In genomic region chr14:21071225-21072041, GRCh38 we compare ENCODE assay signal across 1 cellular context.
TF ChIP-seq lines count a peak whose summit lies in the region.

No MANE protein-coding gene starts in this region.

TF ChIP-seq in HepG2, 621 proteins besides CTCF, POLR2A, EP300 and RAD21 (continued from another document):
- TF ChIP-seq, protein P1, sequence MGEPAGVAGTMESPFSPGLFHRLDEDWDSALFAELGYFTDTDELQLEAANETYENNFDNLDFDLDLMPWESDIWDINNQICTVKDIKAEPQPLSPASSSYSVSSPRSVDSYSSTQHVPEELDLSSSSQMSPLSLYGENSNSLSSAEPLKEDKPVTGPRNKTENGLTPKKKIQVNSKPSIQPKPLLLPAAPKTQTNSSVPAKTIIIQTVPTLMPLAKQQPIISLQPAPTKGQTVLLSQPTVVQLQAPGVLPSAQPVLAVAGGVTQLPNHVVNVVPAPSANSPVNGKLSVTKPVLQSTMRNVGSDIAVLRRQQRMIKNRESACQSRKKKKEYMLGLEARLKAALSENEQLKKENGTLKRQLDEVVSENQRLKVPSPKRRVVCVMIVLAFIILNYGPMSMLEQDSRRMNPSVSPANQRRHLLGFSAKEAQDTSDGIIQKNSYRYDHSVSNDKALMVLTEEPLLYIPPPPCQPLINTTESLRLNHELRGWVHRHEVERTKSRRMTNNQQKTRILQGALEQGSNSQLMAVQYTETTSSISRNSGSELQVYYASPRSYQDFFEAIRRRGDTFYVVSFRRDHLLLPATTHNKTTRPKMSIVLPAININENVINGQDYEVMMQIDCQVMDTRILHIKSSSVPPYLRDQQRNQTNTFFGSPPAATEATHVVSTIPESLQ (CRISPR knock-in tag; conservative IDR thresholded peaks at IDR 0.05) = no peak
- TF ChIP-seq TAF1 (CRISPR knock-in tag; IDR thresholded peaks at IDR 0.05) (peak; percentile 17; the same call in 1 of the 2 replicates), HDAC1 (CRISPR knock-in tag; IDR thresholded peaks at IDR 0.05) (peak; percentile 81), ERF (CRISPR knock-in tag; IDR thresholded peaks at IDR 0.05) (peak; percentile 50; the same call in 1 of the 2 replicates), SAP130 (CRISPR knock-in tag; IDR thresholded peaks at IDR 0.05; ENCODE audit: low read depth) (0 out of 2 replicates have a peak, but pooled peaks have one; percentile 44), BORCS8-MEF2B (CRISPR knock-in tag; IDR thresholded peaks at IDR 0.05) (peak; percentile 30)
- TF ChIP-seq, protein P2, sequence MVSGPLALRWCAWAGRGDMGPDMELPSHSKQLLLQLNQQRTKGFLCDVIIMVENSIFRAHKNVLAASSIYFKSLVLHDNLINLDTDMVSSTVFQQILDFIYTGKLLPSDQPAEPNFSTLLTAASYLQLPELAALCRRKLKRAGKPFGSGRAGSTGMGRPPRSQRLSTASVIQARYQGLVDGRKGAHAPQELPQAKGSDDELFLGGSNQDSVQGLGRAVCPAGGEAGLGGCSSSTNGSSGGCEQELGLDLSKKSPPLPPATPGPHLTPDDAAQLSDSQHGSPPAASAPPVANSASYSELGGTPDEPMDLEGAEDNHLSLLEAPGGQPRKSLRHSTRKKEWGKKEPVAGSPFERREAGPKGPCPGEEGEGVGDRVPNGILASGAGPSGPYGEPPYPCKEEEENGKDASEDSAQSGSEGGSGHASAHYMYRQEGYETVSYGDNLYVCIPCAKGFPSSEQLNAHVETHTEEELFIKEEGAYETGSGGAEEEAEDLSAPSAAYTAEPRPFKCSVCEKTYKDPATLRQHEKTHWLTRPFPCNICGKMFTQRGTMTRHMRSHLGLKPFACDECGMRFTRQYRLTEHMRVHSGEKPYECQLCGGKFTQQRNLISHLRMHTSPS (CRISPR knock-in tag; IDR thresholded peaks at IDR 0.05; ENCODE audit: low read depth) = peak; percentile 97
